ENCODE assay signal across 8 cellular contexts in genomic region chr7:123747089-123747488, GRCh38. TPM values are rescaled to one million over a fixed set of nuclear protein-coding genes. Genes with fewer than 3 reads are reported as not detected.
A peak's percentile ranks its signal among the peaks of the same experiment; 100 is the strongest.
DNase-seq lines count a peak whose midpoint lies in the region; ATAC-seq, FAIRE-seq and TF ChIP-seq lines count a peak whose summit lies in the region.

No MANE protein-coding gene starts in this region.

- no peak overlapping the region for H3K23ac ChIP-seq in mesenchymal stem cell (ENCODE audit: low read length in 2 of 2)

- no peak overlapping the region for H4K91ac ChIP-seq in mesenchymal stem cell (ENCODE audit: low read length)

- H3K4me1 ChIP-seq in right atrium auricular region, result peaks cover 0 to 74% of the 10 kb centered on the region in 2 donors
- peaks cover 0 to 54% of the 10 kb centered on the region in 2 donors for H3K4me1 ChIP-seq in ascending aorta
- no peaks in the 10 kb centered on the region for H3K4me1 ChIP-seq in mesenchymal stem cell (ENCODE audit: control insufficient read depth, insufficient read depth, low read depth, low read length)
- H3K4me1 ChIP-seq in aorta (ENCODE audit: control insufficient read depth in 1 of 2, insufficient read depth in 2 of 2, low read length in 2 of 2), result peaks cover 0 to 4% of the 10 kb centered on the region in 2 donors

- H2BK5ac ChIP-seq in mesenchymal stem cell (ENCODE audit: low read depth, low read length, poor library complexity, severe bottlenecking), result no peak overlapping the region

- H2BK12ac ChIP-seq in mesenchymal stem cell (ENCODE audit: low read length in 2 of 2), result no peak overlapping the region

- no peak overlapping the region for H3K4ac ChIP-seq in mesenchymal stem cell (ENCODE audit: low read depth in 1 of 2, low read length in 2 of 2)

- H3K27ac ChIP-seq in right atrium auricular region (peak overlapping the region; percentile 99), ascending aorta (peak overlapping the region; percentile 99), mesenchymal stem cell (ENCODE audit: low read length, poor library complexity, severe bottlenecking) (peak overlapping the region; percentile 74), aorta (ENCODE audit: low read depth in 1 of 2, low read length in 2 of 2) (no peak overlapping the region)

- intact Hi-C loops in Right ventricle myocardium superior (cut with DNase I), result loop anchor here (10.0 kb wide), 1 partner anchor 62 kb away; no protein-coding TSS in a partner anchor
- intact Hi-C loops in ascending aorta (cut with DNase I), result loop anchor here (10.0 kb wide), 1 partner anchor 862 kb away; the partner anchor contains the start of gene CADPS2
- intact Hi-C loops in aorta (cut with DNase I), result loop anchor here in 1 of 2 donors (5.0 kb wide), 1 partner anchor 190 kb away; the partner anchor contains the start of gene NDUFA5

- no peaks in the 10 kb centered on the region for H3K79me1 ChIP-seq in mesenchymal stem cell (replicated peaks; ENCODE audit: low read length, poor library complexity, severe bottlenecking)

- H2BK15ac ChIP-seq in mesenchymal stem cell (ENCODE audit: low read depth, poor library complexity, severe bottlenecking), result no peak overlapping the region

- H2AFZ ChIP-seq in mesenchymal stem cell (ENCODE audit: low read depth, low read length), result no peak overlapping the region

- WGBS in mesenchymal stem cell, result 38% methylated on average over 4 of the region's 4 CpGs
- WGBS in aorta, 2 donors, result 16 to 21% methylated on average over 4 of the region's 4 CpGs

- no peak overlapping the region for H2AK5ac ChIP-seq in mesenchymal stem cell (ENCODE audit: low read length, severe bottlenecking)

- DNase-seq in right atrium auricular region (ENCODE audit: low spot score) (no peak), Right ventricle myocardium superior (no peak), ascending aorta (ENCODE audit: low spot score in 2 of 2) (no peak), mesenchymal stem cell (peak; percentile 18), aorta (no peak), HTR-8/SVneo (ENCODE audit: insufficient read length, low spot score) (no peak), NCI-H187 treated with DMSO at 0.1 percent for 48 hours (lab: John Stamatoyannopoulos, UW) (no peak)

- H2BK120ac ChIP-seq in mesenchymal stem cell (ENCODE audit: low read depth, low read length), result no peak overlapping the region

- no peak for TF ChIP-seq CTCF in right atrium auricular region (IDR thresholded peaks at IDR 0.05)
- TF ChIP-seq CTCF in ascending aorta (IDR thresholded peaks at IDR 0.05), result no peak

- H3K4me3 ChIP-seq in right atrium auricular region (peak overlapping the region; percentile 92 to 95), ascending aorta (peak overlapping the region; percentile 84 to 99), mesenchymal stem cell (ENCODE audit: insufficient read depth in 1 of 2, low read depth in 1 of 2, low read length in 2 of 2) (peak overlapping the region in 1 of 2 experiments; percentile 95), aorta (ENCODE audit: low read length in 2 of 2) (peak overlapping the region; percentile 55 to 83)

- peak overlapping the region; percentile 95 for H3K4me2 ChIP-seq in mesenchymal stem cell (ENCODE audit: low read length, poor library complexity, severe bottlenecking)

- H4K8ac ChIP-seq in mesenchymal stem cell (ENCODE audit: low read length), result no peak overlapping the region

- H3K27me3 ChIP-seq in right atrium auricular region (no peaks in the 10 kb centered on the region), ascending aorta (no peaks in the 10 kb centered on the region), mesenchymal stem cell (ENCODE audit: control insufficient read depth in 1 of 2, insufficient read depth in 1 of 2, low read length in 2 of 2) (no peaks in the 10 kb centered on the region), aorta (ENCODE audit: control insufficient read depth in 1 of 2, insufficient read depth in 2 of 2, low read length in 1 of 2) (no peaks in the 10 kb centered on the region)

- no peak overlapping the region for H3K18ac ChIP-seq in mesenchymal stem cell (ENCODE audit: low read depth in 1 of 2, low read length in 2 of 2)

- peak overlapping the region; percentile 95 for H3K9ac ChIP-seq in mesenchymal stem cell (ENCODE audit: low read length)

- no peak for FAIRE-seq in HTR-8/SVneo (lab: Jason Lieb, UNC)

- H3K9me3 ChIP-seq in right atrium auricular region (no peaks in the 10 kb centered on the region), ascending aorta (no peaks in the 10 kb centered on the region), mesenchymal stem cell (ENCODE audit: control insufficient read depth, low read length) (no peaks in the 10 kb centered on the region), aorta (ENCODE audit: control insufficient read depth, low read length) (no peaks in the 10 kb centered on the region)

- no peak overlapping the region for H3K14ac ChIP-seq in mesenchymal stem cell (ENCODE audit: low read length in 2 of 2)

- H3K36me3 ChIP-seq in right atrium auricular region, result no peaks in the 10 kb centered on the region
- no peaks in the 10 kb centered on the region for H3K36me3 ChIP-seq in ascending aorta
- H3K36me3 ChIP-seq in mesenchymal stem cell (ENCODE audit: control insufficient read depth in 1 of 2, insufficient read depth in 2 of 2, low read depth in 1 of 2, low read length in 2 of 2), result no peaks in the 10 kb centered on the region
- H3K36me3 ChIP-seq in aorta (ENCODE audit: control insufficient read depth in 1 of 2, insufficient read depth in 2 of 2, low read length in 1 of 2), result no peaks in the 10 kb centered on the region

- ATAC-seq in Right ventricle myocardium superior (ENCODE audit: poor library complexity) (no peak), aorta (ENCODE audit: low FRiP score) (no peak), GM18907 (IDR thresholded peaks at IDR 0.05; ENCODE audit: unreplicated experiment) (no peak)

RNA-seq across cellular contexts. Expression of gene WASL, which starts 1.7 kb away (rescaled TPM):
- total RNA-seq in right atrium auricular region (10 to 100 TPM; 20.9 to 24.7 TPM), Right ventricle myocardium superior (25.7 TPM), ascending aorta (23.7 TPM), aorta (10 to 100 TPM; 46.0 to 48.2 TPM)
- 38.0 TPM for polyA plus RNA-seq in mesenchymal stem cell (2013, experiment 1 of 2)
- 39.2 TPM for polyA plus RNA-seq in mesenchymal stem cell (2013, experiment 2 of 2)
- 10 to 100 TPM; 21.3 to 29.1 TPM for polyA plus RNA-seq in aorta

Comparison
In these comparisons a context has a peak if more than half of its experiments do, and no peak if none do; other contexts are left out.
1. H3K27ac ChIP-seq: peak in right atrium auricular region (2 of 2), ascending aorta (2 of 2) and mesenchymal stem cell (single experiment); none in aorta (0 of 2).